14 cellular contexts compared by ENCODE assay signal in the genomic region with DNA sequence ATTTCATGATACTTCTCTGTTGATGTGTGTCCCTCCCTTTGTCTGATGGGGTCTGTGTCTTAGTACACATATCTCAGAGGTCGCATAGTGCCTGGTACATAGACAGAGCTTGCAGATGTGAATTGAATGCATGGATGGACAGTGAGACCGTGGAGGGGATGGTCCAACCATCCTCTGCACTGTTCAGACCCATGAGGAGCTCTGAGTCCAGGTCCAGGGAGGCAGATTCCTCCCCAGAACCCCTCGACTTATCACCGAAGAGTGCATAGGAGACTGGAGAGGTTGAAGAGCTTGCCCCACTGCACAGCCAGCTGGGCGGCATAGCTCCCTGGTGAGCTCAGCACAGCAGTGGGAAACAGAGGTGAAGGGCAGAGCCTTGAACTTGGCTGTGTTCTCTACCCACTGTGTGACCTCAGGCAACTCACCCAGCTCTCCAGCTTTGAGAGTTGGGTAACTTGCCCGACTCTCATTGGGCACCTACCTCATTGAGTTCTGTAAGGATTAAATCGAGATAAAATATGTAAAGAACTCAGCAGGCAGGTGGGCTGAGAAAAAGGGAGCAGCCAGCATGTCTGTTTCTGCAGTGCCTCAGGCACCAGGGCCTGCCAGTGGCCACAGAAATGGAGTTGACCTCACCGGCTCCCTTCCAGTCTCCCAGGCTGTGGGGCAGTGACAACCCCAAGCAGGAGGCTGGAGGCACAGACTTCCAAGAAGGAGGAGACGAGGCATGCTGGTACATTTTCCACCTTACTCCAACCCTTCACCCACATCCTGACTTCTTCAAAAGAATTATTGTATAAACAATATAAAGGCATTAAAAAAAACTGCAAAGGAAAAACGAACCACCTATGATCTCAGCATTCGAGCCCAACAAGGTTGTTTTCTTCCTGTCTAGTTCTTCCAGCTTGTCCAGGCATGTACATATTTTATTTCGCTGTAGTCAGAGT. TPM values are rescaled to one million over a fixed set of nuclear protein-coding genes. Genes with fewer than 3 reads are reported as not detected.
A peak's percentile ranks its signal among the peaks of the same experiment; 100 is the strongest.
DNase-seq lines count a peak whose midpoint lies in the region; ATAC-seq, FAIRE-seq and TF ChIP-seq lines count a peak whose summit lies in the region.
"Had no signal": no experiment of that assay in that cellular context is flagged by ENCODE, and none has a peak within 500 bp of the region (broad histone marks: within the 10 kb centered on the region; RNA-seq: fewer than 3 reads in every experiment).

No MANE protein-coding gene starts in this region.

- H3K27me3 Mint-ChIP-seq in activated CD4-positive, alpha-beta memory T cell treated with anti-CD3 and anti-CD28 coated beads, Interleukin-2, amount 10 ng/mL, durations not matched to agents 7 days and 5 days, result peaks cover 4% of the 10 kb centered on the region
- H3K27me3 Mint-ChIP-seq: CD4-positive, alpha-beta T cell; naive B cell had no signal

- no peaks in the 10 kb centered on the region for H3K79me2 ChIP-seq in DND-41 (ENCODE audit: insufficient read depth, low read length)

- no peak overlapping the region; the same call in 1 of the 2 replicates for H3K4me2 ChIP-seq in DND-41 (ENCODE audit: insufficient read depth, low read length)

- no peaks in the 10 kb centered on the region for H3K9me3 ChIP-seq in DND-41 (ENCODE audit: insufficient read depth, low read length, severe bottlenecking)
- no peaks in the 10 kb centered on the region for H3K9me3 ChIP-seq in pancreas
- H3K9me3 ChIP-seq: gastroesophageal sphincter had no signal

- peak overlapping the region; percentile 71 for H2AFZ ChIP-seq in DND-41 (ENCODE audit: low read depth, low read length)

- CTCF ChIA-PET in activated CD4-positive, alpha-beta memory T cell treated with anti-CD3 and anti-CD28 coated beads, Interleukin-2, amount 10 ng/mL, durations not matched to agents 7 days and 5 days (lab: Charles Lee), result no interaction called here

- POLR2A ChIA-PET in activated CD4-positive, alpha-beta memory T cell treated with anti-CD3 and anti-CD28 coated beads, Interleukin-2, amount 10 ng/mL, durations not matched to agents 7 days and 5 days (lab: Charles Lee), result interaction anchor here (1.3 to 1.5 kb wide), 2 partner anchors 8 to 44 kb away, joined by 3 to 5 read pairs; no protein-coding TSS in a partner anchor

- no peak overlapping the region for H3K4me3 ChIP-seq in DND-41 (ENCODE audit: low read depth in 1 of 2, low read length in 2 of 2)
- no peak overlapping the region for H3K4me3 ChIP-seq in fibroblast of villous mesenchyme (ENCODE audit: low read depth, low read length)
- no peak overlapping the region for H3K4me3 ChIP-seq in pancreas
- H3K4me3 ChIP-seq: gastroesophageal sphincter had no signal

- DNase-seq in DND-41, result no peak
- DNase-seq in NCI-H2196 treated with DMSO at 0.1 percent for 48 hours (lab: John Stamatoyannopoulos, UW; ENCODE audit: unreplicated experiment), result peak; percentile 42
- peak; percentile 78 for DNase-seq in fibroblast of villous mesenchyme (ENCODE audit: low read depth)
- DNase-seq in pancreas, result no peak
- DNase-seq in germinal center (ENCODE audit: low spot score), result no peak
- DNase-seq in OCI-M1 (lab: John Stamatoyannopoulos, UW), result no peak
- no peak for DNase-seq in activated CD4-positive, alpha-beta memory T cell treated with anti-CD3 and anti-CD28 coated beads, Interleukin-2, amount 10 ng/mL, durations not matched to agents 7 days and 5 days
- no peak for DNase-seq in CD1c-positive myeloid dendritic cell (ENCODE audit: extremely low spot score)
- DNase-seq: CD4-positive, alpha-beta T cell; central memory CD4-positive, alpha-beta T cell; naive B cell; stimulated activated CD4-positive, alpha-beta T cell treated with anti-CD3 and anti-CD28 coated beads, Interleukin-1b, Interleukin-23, amount 100 ng/mL, for 48 hours; substantia nigra had no signal

- H3K4me3 Mint-ChIP-seq in activated CD4-positive, alpha-beta memory T cell treated with anti-CD3 and anti-CD28 coated beads, Interleukin-2, amount 10 ng/mL, durations not matched to agents 7 days and 5 days, result no peak overlapping the region
- H3K4me3 Mint-ChIP-seq: CD4-positive, alpha-beta T cell; naive B cell had no signal

- H3K27ac Mint-ChIP-seq in activated CD4-positive, alpha-beta memory T cell treated with anti-CD3 and anti-CD28 coated beads, Interleukin-2, amount 10 ng/mL, durations not matched to agents 7 days and 5 days, result no peak overlapping the region
- H3K27ac Mint-ChIP-seq: CD4-positive, alpha-beta T cell had no signal

- peaks cover 4% of the 10 kb centered on the region for H3K4me1 Mint-ChIP-seq in activated CD4-positive, alpha-beta memory T cell treated with anti-CD3 and anti-CD28 coated beads, Interleukin-2, amount 10 ng/mL, durations not matched to agents 7 days and 5 days

- ATAC-seq in DND-41 (ENCODE audit: insufficient read depth, low read depth), result peak; percentile 73
- peak in 3 of 4 donors; percentile 21 to 64 (median 41) for ATAC-seq in pancreas
- ATAC-seq: gastroesophageal sphincter had no signal

- H3K9me3 Mint-ChIP-seq in activated CD4-positive, alpha-beta memory T cell treated with anti-CD3 and anti-CD28 coated beads, Interleukin-2, amount 10 ng/mL, durations not matched to agents 7 days and 5 days, result no peaks in the 10 kb centered on the region
- H3K9me3 Mint-ChIP-seq: CD4-positive, alpha-beta T cell; naive B cell had no signal

- H3K36me3 Mint-ChIP-seq in activated CD4-positive, alpha-beta memory T cell treated with anti-CD3 and anti-CD28 coated beads, Interleukin-2, amount 10 ng/mL, durations not matched to agents 7 days and 5 days (ENCODE audit: low read depth), result no peaks in the 10 kb centered on the region
- H3K36me3 Mint-ChIP-seq: naive B cell had no signal

- H3K36me3 ChIP-seq in DND-41 (ENCODE audit: insufficient read depth, low read length), result no peaks in the 10 kb centered on the region
- no peaks in the 10 kb centered on the region for H3K36me3 ChIP-seq in pancreas
- H3K36me3 ChIP-seq: gastroesophageal sphincter had no signal

- H3K27ac ChIP-seq in DND-41 (ENCODE audit: low read length) (peak overlapping the region; percentile 75), pancreas (no peak overlapping the region)
- H3K27ac ChIP-seq: gastroesophageal sphincter had no signal

- intact Hi-C loops in pancreas (cut with DNase I), result no loop called here

- 64 to 68% methylated on average over 12 of the region's 12 CpGs for WGBS in pancreas, 2 donors

- H3K27me3 ChIP-seq in DND-41 (ENCODE audit: insufficient read depth, low read length, poor library complexity) (no peaks in the 10 kb centered on the region), pancreas (no peaks in the 10 kb centered on the region)
- H3K27me3 ChIP-seq: gastroesophageal sphincter had no signal

- H3K4me1 ChIP-seq in DND-41 (ENCODE audit: insufficient read depth, low read length) (peaks cover 16% of the 10 kb centered on the region), pancreas (peaks cover 0 to 5% (median 4%) of the 10 kb centered on the region in 3 donors)

- TF ChIP-seq CTCF in DND-41 (IDR thresholded peaks at IDR 0.05; ENCODE audit: borderline replicate concordance, extremely low read depth, low read length, poor library complexity, severe bottlenecking), result no peak
- TF ChIP-seq CTCF in fibroblast of villous mesenchyme (IDR thresholded peaks at IDR 0.05; ENCODE audit: insufficient read depth, low read depth, low read length), result no peak
- no peak for TF ChIP-seq CTCF in pancreas (IDR thresholded peaks at IDR 0.05)

- no peaks in the 10 kb centered on the region for H4K20me1 ChIP-seq in DND-41 (ENCODE audit: insufficient read depth, low read length)

- no peak for FAIRE-seq in pancreas (lab: Jason Lieb, UNC)

- H3K9ac ChIP-seq in DND-41 (ENCODE audit: low read depth, low read length), result peak overlapping the region; percentile 32

RNA-seq across cellular contexts. Expression of a gene that starts 54.1 kb away (rescaled TPM):
- 71.8 and 150 TPM in 2 replicates for total RNA-seq in fibroblast of villous mesenchyme
- 10 to 100 TPM; 18.7 to 45.6 (median 31.2) TPM for total RNA-seq in pancreas
- 10 to 100 TPM in 1 of 2 donors, 1 to 10 TPM in 1; 7.8 to 20.9 TPM for polyA plus RNA-seq in pancreas
- 100 to 1,000 TPM; 326 to 330 TPM for total RNA-seq in activated CD4-positive, alpha-beta memory T cell treated with anti-CD3 and anti-CD28 coated beads, Interleukin-2, amount 10 ng/mL, durations not matched to agents 7 days and 5 days

Comparison
In these comparisons a context has a peak if more than half of its experiments do, and no peak if none do; other contexts are left out.
1. DNase-seq: peak in NCI-H2196 treated with DMSO at 0.1 percent for 48 hours (single experiment) and fibroblast of villous mesenchyme (single experiment); none in DND-41 (single experiment), pancreas (0 of 6), germinal center (single experiment), OCI-M1 (single experiment), activated CD4-positive, alpha-beta memory T cell treated with anti-CD3 and anti-CD28 coated beads, Interleukin-2, amount 10 ng/mL, durations not matched to agents 7 days and 5 days (single experiment) and CD1c-positive myeloid dendritic cell (single experiment).